20 cellular contexts compared by ENCODE assay signal in genomic region chr13:24086642-24087041, GRCh38.
A peak's percentile ranks its signal among the peaks of the same experiment; 100 is the strongest.
DNase-seq lines count a peak whose midpoint lies in the region; ATAC-seq and TF ChIP-seq lines count a peak whose summit lies in the region.
"Had no signal": no experiment of that assay in that cellular context is flagged by ENCODE, and none has a peak within 500 bp of the region (broad histone marks: within the 10 kb centered on the region; RNA-seq: fewer than 3 reads in every experiment).

No MANE protein-coding gene starts in this region.

- H3K4ac ChIP-seq in mesenchymal stem cell (ENCODE audit: low read depth in 1 of 2, low read length in 2 of 2) = no peak overlapping the region

- H3K4me3 Mint-ChIP-seq in neural progenitor cell = peak overlapping the region; percentile 10
- H3K4me3 Mint-ChIP-seq: B cell, HFFc6 had no signal

- H2BK5ac ChIP-seq in mesenchymal stem cell (ENCODE audit: low read depth, low read length, poor library complexity, severe bottlenecking) = no peak overlapping the region

- no peak overlapping the region for H4K8ac ChIP-seq in mesenchymal stem cell (ENCODE audit: low read length)

- no peak overlapping the region for H3K4me2 ChIP-seq in mesenchymal stem cell (ENCODE audit: low read length, poor library complexity, severe bottlenecking)
- H3K4me2 ChIP-seq in neural progenitor cell = peak overlapping the region; percentile 47

- TF ChIP-seq CTCF in cardiac muscle cell (IDR thresholded peaks at IDR 0.05; ENCODE audit: low read depth, low read length) (no peak), neural progenitor cell (IDR thresholded peaks at IDR 0.05) (no peak)

- no peak overlapping the region for H2BK15ac ChIP-seq in mesenchymal stem cell (ENCODE audit: low read depth, poor library complexity, severe bottlenecking)

- H3K9me3 ChIP-seq in cardiac muscle cell (ENCODE audit: low read depth) (no peaks in the 10 kb centered on the region), mesenchymal stem cell (ENCODE audit: control insufficient read depth, low read length) (no peaks in the 10 kb centered on the region), neural progenitor cell (ENCODE audit: low read depth) (no peaks in the 10 kb centered on the region)
- H3K9me3 ChIP-seq: Caco-2 had no signal

- H2AFZ ChIP-seq in mesenchymal stem cell (ENCODE audit: low read depth, low read length) (peak overlapping the region; percentile 46), neural progenitor cell (replicated peaks) (no peak overlapping the region)

- H2AK5ac ChIP-seq in mesenchymal stem cell (ENCODE audit: low read length, severe bottlenecking) = no peak overlapping the region

- H3K9me3 Mint-ChIP-seq in neural progenitor cell = peaks cover 4% of the 10 kb centered on the region
- H3K9me3 Mint-ChIP-seq: HFFc6 had no signal

- intact Hi-C loops in left cardiac atrium (cut with DNase I) = no loop called here

- H3F3A ChIP-seq in neural progenitor cell (ENCODE audit: low read depth) = peaks cover 22% of the 10 kb centered on the region

- H3K4me1 ChIP-seq in cardiac muscle cell (ENCODE audit: low read depth) (peaks cover 27% of the 10 kb centered on the region), mesenchymal stem cell (ENCODE audit: control insufficient read depth, insufficient read depth, low read depth, low read length) (peaks cover 11% of the 10 kb centered on the region), neural progenitor cell (peaks cover 60% of the 10 kb centered on the region)
- H3K4me1 ChIP-seq: Caco-2 had no signal

- H3K27ac ChIP-seq in cardiac muscle cell (peak overlapping the region; percentile 70), mesenchymal stem cell (ENCODE audit: low read length, poor library complexity, severe bottlenecking) (no peak overlapping the region), neural progenitor cell (no peak overlapping the region)

- no peaks in the 10 kb centered on the region for H3K79me2 ChIP-seq in neural progenitor cell (ENCODE audit: low read depth)

- 83% methylated on average over 6 of the region's 6 CpGs for WGBS in mesenchymal stem cell

- H3K79me1 ChIP-seq in mesenchymal stem cell (replicated peaks; ENCODE audit: low read length, poor library complexity, severe bottlenecking) = no peaks in the 10 kb centered on the region

- H3K9ac ChIP-seq in mesenchymal stem cell (ENCODE audit: low read length) (no peak overlapping the region), neural progenitor cell (no peak overlapping the region)

- no peak overlapping the region for H3K18ac ChIP-seq in mesenchymal stem cell (ENCODE audit: low read depth in 1 of 2, low read length in 2 of 2)

- H3K36me3 Mint-ChIP-seq in neural progenitor cell = no peaks in the 10 kb centered on the region

- no peak overlapping the region for H2BK120ac ChIP-seq in mesenchymal stem cell (ENCODE audit: low read depth, low read length)

- no peaks in the 10 kb centered on the region for H3K36me3 ChIP-seq in cardiac muscle cell
- H3K36me3 ChIP-seq in mesenchymal stem cell (ENCODE audit: control insufficient read depth in 1 of 2, insufficient read depth in 2 of 2, low read depth in 1 of 2, low read length in 2 of 2) = no peaks in the 10 kb centered on the region
- no peaks in the 10 kb centered on the region for H3K36me3 ChIP-seq in neural progenitor cell

- peak overlapping the region in 1 of 2 experiments; percentile 43 for H2BK12ac ChIP-seq in mesenchymal stem cell (ENCODE audit: low read length in 2 of 2)

- no peak overlapping the region for H3K14ac ChIP-seq in mesenchymal stem cell (ENCODE audit: low read length in 2 of 2)

- H3K23ac ChIP-seq in mesenchymal stem cell (ENCODE audit: low read length in 2 of 2) = no peak overlapping the region

- ATAC-seq in left cardiac atrium = no peak
- ATAC-seq in GM19452 (IDR thresholded peaks at IDR 0.05; ENCODE audit: unreplicated experiment) = no peak
- no peak for ATAC-seq in esophagus mucosa
- ATAC-seq in HG03432 (IDR thresholded peaks at IDR 0.05; ENCODE audit: unreplicated experiment) = no peak

- peak overlapping the region; percentile 88 for H3K27ac Mint-ChIP-seq in neural progenitor cell
- H3K27ac Mint-ChIP-seq: B cell, HFFc6 had no signal

- DNase-seq in cardiac muscle cell (ENCODE audit: low read depth in 1 of 2, low spot score in 1 of 2) (peak in 1 of 2 donors; percentile 32), left cardiac atrium (no peak), mesenchymal stem cell (no peak), neural progenitor cell (ENCODE audit: low spot score) (no peak), SIG-M5 (lab: John Stamatoyannopoulos, UW) (no peak)
- DNase-seq: 8988T, Caco-2, DMS153, GF-D8, HFFc6, KG1, NCI-H1105 treated with DMSO at 0.1 percent for 48 hours, NCI-H1694 treated with DMSO at 0.1 percent for 48 hours, NCI-H510A treated with DMSO at 0.1 percent for 48 hours, NCI-H774, SHP77 had no signal

- H4K20me1 ChIP-seq in neural progenitor cell (ENCODE audit: low read depth) = no peaks in the 10 kb centered on the region

- no peak overlapping the region for H4K91ac ChIP-seq in mesenchymal stem cell (ENCODE audit: low read length)

- H3K27me3 ChIP-seq in cardiac muscle cell (no peaks in the 10 kb centered on the region), mesenchymal stem cell (ENCODE audit: control insufficient read depth in 1 of 2, insufficient read depth in 1 of 2, low read length in 2 of 2) (peaks cover 16 to 21% of the 10 kb centered on the region in 2 experiments), neural progenitor cell (no peaks in the 10 kb centered on the region)

- H3K4me1 Mint-ChIP-seq in neural progenitor cell = peaks cover 88% of the 10 kb centered on the region

- H3K4me3 ChIP-seq in cardiac muscle cell (no peak overlapping the region), mesenchymal stem cell (ENCODE audit: insufficient read depth in 1 of 2, low read depth in 1 of 2, low read length in 2 of 2) (no peak overlapping the region), neural progenitor cell (no peak overlapping the region)

- peaks cover 8% of the 10 kb centered on the region for H3K27me3 Mint-ChIP-seq in neural progenitor cell (ENCODE audit: insufficient read depth, low read depth)
